Comparison of ENCODE assay signal across 1 cellular context in genomic region chr12:26271889-26272492, GRCh38.
TF ChIP-seq lines count a peak whose summit lies in the region.

No MANE protein-coding gene starts in this region.

TF ChIP-seq in H1, 55 proteins besides CTCF, POLR2A, EP300 and RAD21 (continued from another document):
- no peak for TF ChIP-seq YY1 (IDR thresholded peaks at IDR 0.05; ENCODE audit: low read depth, low read length)
